ENCODE assay signal across 17 cellular contexts in genomic region chr7:114759347-114760062, GRCh38.
DNase-seq lines count a peak whose midpoint lies in the region; ATAC-seq and TF ChIP-seq lines count a peak whose summit lies in the region.
"Had no signal": no experiment of that assay in that cellular context is flagged by ENCODE, and none has a peak within 500 bp of the region (broad histone marks: within the 10 kb centered on the region; RNA-seq: fewer than 3 reads in every experiment).

No MANE protein-coding gene starts in this region.

- no peaks in the 10 kb centered on the region for H3K79me2 ChIP-seq in PC-3 (ENCODE audit: low read length)
- H3K79me2 ChIP-seq in smooth muscle cell (ENCODE audit: low read depth): no peaks in the 10 kb centered on the region

- POLR2A ChIA-PET in PC-3 (lab: Charles Lee; ENCODE audit: unreplicated experiment): interaction anchor here (0.5 kb wide), 1 partner anchor 333 kb away, joined by 3 read pairs; no protein-coding TSS in a partner anchor

- CTCF ChIA-PET in PC-3 (lab: Charles Lee): no interaction called here

- H3K4me2 ChIP-seq in PC-3 (ENCODE audit: low read length) (peak overlapping the region; percentile 70), smooth muscle cell (no peak overlapping the region)

- no peak for TF ChIP-seq CTCF in AG09309 (IDR thresholded peaks at IDR 0.05; ENCODE audit: control insufficient read depth, insufficient read depth, low read depth, low read length, missing control alignments)
- no peak for TF ChIP-seq CTCF in PC-3 (conservative IDR thresholded peaks at IDR 0.05; ENCODE audit: low read depth, low read length)
- TF ChIP-seq CTCF in fibroblast of the aortic adventitia (IDR thresholded peaks at IDR 0.05; ENCODE audit: insufficient read depth, low read length): no peak
- TF ChIP-seq CTCF in smooth muscle cell (IDR thresholded peaks at IDR 0.05; ENCODE audit: borderline replicate concordance, insufficient read depth, poor library complexity, severe bottlenecking): no peak

- H3K9me2 ChIP-seq in PC-3 (replicated peaks; ENCODE audit: low read length): no peaks in the 10 kb centered on the region

- BruUV-seq in PC-3 (replicated peaks; lab: Mats Ljungman, UMichigan): no TSS peak

- H4K20me1 ChIP-seq in PC-3 (ENCODE audit: low read length) (no peaks in the 10 kb centered on the region), smooth muscle cell (ENCODE audit: low read depth) (no peaks in the 10 kb centered on the region)

- H3K4me3 ChIP-seq in AG09309 (ENCODE audit: control insufficient read depth, low read depth, low read length) (no peak overlapping the region), PC-3 (ENCODE audit: low read length) (peak overlapping the region; percentile 31; the same call in 1 of the 2 replicates), fibroblast of the aortic adventitia (ENCODE audit: low read depth, low read length) (no peak overlapping the region), smooth muscle cell (no peak overlapping the region)
- H3K4me3 ChIP-seq: psoas muscle had no signal

- WGBS in smooth muscle cell (ENCODE audit: low lambda C conversion rate): 92% methylated on average over 2 of the region's 2 CpGs

- intact Hi-C loops in PC-3 (cut with micrococcal nuclease): loop anchor here (1.0 kb wide), 1 partner anchor 60 kb away; no protein-coding TSS in a partner anchor

- no peaks in the 10 kb centered on the region for H3F3A ChIP-seq in PC-3 (ENCODE audit: low read length, unreplicated experiment)
- no peaks in the 10 kb centered on the region for H3F3A ChIP-seq in smooth muscle cell (ENCODE audit: low read depth)

- H2AFZ ChIP-seq in PC-3 (ENCODE audit: low read length) (peak overlapping the region; percentile 65), smooth muscle cell (ENCODE audit: low read depth) (no peak overlapping the region)

- H3K9me3 ChIP-seq in PC-3 (ENCODE audit: low read length) (no peaks in the 10 kb centered on the region), smooth muscle cell (replicated peaks; ENCODE audit: low read depth) (no peaks in the 10 kb centered on the region)
- H3K9me3 ChIP-seq: psoas muscle had no signal

- ATAC-seq in PC-3 (peak; percentile 82), SK-N-SH treated with all-trans-retinoic acid at 6 μM for 48 hours (no peak)
- ATAC-seq: psoas muscle, T-helper 17 cell had no signal

- H3K27me3 ChIP-seq in PC-3 (ENCODE audit: low read length): no peaks in the 10 kb centered on the region
- H3K27me3 ChIP-seq in smooth muscle cell (ENCODE audit: low read depth): no peaks in the 10 kb centered on the region

- H3K9ac ChIP-seq in PC-3 (ENCODE audit: low read length) (peak overlapping the region; percentile 60), smooth muscle cell (ENCODE audit: low read depth) (no peak overlapping the region)

- H3K4me1 ChIP-seq in PC-3 (ENCODE audit: insufficient read depth, low read length) (peaks cover 29% of the 10 kb centered on the region), smooth muscle cell (ENCODE audit: low read depth) (peaks cover 4% of the 10 kb centered on the region)
- H3K4me1 ChIP-seq: psoas muscle had no signal

- H3K36me3 ChIP-seq in PC-3 (ENCODE audit: low read depth, low read length) (no peaks in the 10 kb centered on the region), smooth muscle cell (ENCODE audit: low read depth) (no peaks in the 10 kb centered on the region)

- DNase-seq in AG09309 (ENCODE audit: low read depth): peak; percentile 3
- peak; percentile 34 for DNase-seq in HCEC 1CT
- peak; percentile 90 for DNase-seq in PC-3
- peak; percentile 13 for DNase-seq in fibroblast of the aortic adventitia (ENCODE audit: low read depth)
- DNase-seq in activated naive CD4-positive, alpha-beta T cell treated with anti-CD3 and anti-CD28 coated beads, Interleukin-2, amount 50 U/mL, for 16 hours: no peak
- DNase-seq in NCI-H510A treated with DMSO at 0.1 percent for 48 hours (lab: John Stamatoyannopoulos, UW): no peak
- no peak for DNase-seq in smooth muscle cell (lab: John Stamatoyannopoulos, UW; ENCODE audit: unreplicated experiment)
- DNase-seq: activated gamma-delta T cell; caudate nucleus; HFFc6; midbrain; NCI-H2107; psoas muscle; stimulated activated CD4-positive, alpha-beta T cell treated with anti-CD3 and anti-CD28 coated beads, Interleukin-4, amount 100 ng/mL, for 1 hour; stimulated activated naive CD4-positive, alpha-beta T cell treated with Interleukin-2 at 50 U/mL for 16 hours; T-helper 17 cell had no signal

- peak overlapping the region; percentile 95 for H3K27ac ChIP-seq in PC-3 (ENCODE audit: low read length)
- no peak overlapping the region for H3K27ac ChIP-seq in smooth muscle cell (ENCODE audit: low read depth)
- H3K27ac ChIP-seq: psoas muscle had no signal

TF ChIP-seq in SK-N-SH treated with all-trans-retinoic acid at 6 μM for 48 hours, 23 proteins besides CTCF, POLR2A, EP300 and RAD21:
- TF ChIP-seq PPARA (CRISPR knock-in tag; IDR thresholded peaks at IDR 0.05; ENCODE audit: borderline replicate concordance): no peak
- no peak for TF ChIP-seq ZNF8 (CRISPR knock-in tag; IDR thresholded peaks at IDR 0.05)
- no peak for TF ChIP-seq ISL1 (CRISPR knock-in tag; IDR thresholded peaks at IDR 0.05)
- TF ChIP-seq PATZ1 (CRISPR knock-in tag; IDR thresholded peaks at IDR 0.05; ENCODE audit: borderline replicate concordance): no peak
- TF ChIP-seq CSDC2 (CRISPR knock-in tag; IDR thresholded peaks at IDR 0.05): no peak
TF ChIP-seq in SK-N-SH treated with all-trans-retinoic acid at 6 μM for 48 hours: peak in this region for 0.

Comparison
In these comparisons a context has a peak if more than half of its experiments do, and no peak if none do; other contexts are left out.
1. DNase-seq: peak in AG09309 (single experiment), HCEC 1CT (single experiment), PC-3 (single experiment) and fibroblast of the aortic adventitia (single experiment); none in activated naive CD4-positive, alpha-beta T cell treated with anti-CD3 and anti-CD28 coated beads, Interleukin-2, amount 50 U/mL, for 16 hours (single experiment), NCI-H510A treated with DMSO at 0.1 percent for 48 hours (single experiment) and smooth muscle cell (single experiment).